In the genomic region with DNA sequence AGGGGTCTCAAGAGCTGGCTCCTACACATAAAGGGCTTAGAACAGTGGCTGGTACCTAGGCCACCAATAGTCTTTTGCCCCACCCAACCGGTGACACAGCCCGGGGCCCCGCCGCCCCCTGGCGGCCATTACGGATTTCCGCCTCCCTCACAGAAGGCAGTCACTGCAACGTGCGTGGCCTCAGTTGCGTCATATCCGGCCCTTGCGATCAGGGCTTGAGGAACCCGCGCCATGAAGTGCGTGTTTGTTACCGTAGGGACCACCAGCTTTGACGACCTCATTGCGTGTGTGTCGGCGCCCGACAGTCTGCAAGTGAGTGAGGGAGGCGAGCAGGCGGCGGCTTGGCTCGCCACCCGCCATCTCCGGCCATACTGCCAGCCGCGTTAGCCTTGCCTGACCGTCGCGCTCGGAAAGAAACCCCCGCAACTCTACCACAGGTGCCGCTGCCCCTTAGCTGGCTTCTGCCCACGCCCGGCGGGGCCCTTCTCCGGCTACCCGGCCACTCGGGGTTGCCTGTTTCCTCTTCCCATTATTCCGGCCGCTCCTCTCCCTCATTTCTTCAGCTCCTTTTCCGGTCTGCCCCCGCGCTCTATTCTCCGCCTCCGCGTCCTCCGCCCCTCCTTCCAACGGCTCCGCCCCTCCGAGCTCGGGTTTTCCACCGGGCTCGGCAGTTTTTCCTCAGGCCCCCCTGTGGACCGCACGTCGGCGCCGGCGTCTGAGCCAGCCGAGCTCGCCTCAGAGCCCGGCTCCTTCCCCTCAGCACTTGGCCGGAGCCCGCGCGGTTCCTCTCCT, we compare ENCODE assay signal across 8 cellular contexts. TPM values are rescaled to one million over a fixed set of nuclear protein-coding genes. Genes with fewer than 3 reads are reported as not detected.
A peak's percentile ranks its signal among the peaks of the same experiment; 100 is the strongest.
DNase-seq lines count a peak whose midpoint lies in the region; ATAC-seq and TF ChIP-seq lines count a peak whose summit lies in the region.

A gene (plus strand): TSS at position 183 of the 792 bp plus-strand sequence. CDS start 49 bp downstream, at position 232.

- H3K4me1 ChIP-seq in HUES48 (ENCODE audit: control insufficient read depth, insufficient read depth, low read length) (peaks cover 12% of the 10 kb centered on the region), NT2/D1 (ENCODE audit: insufficient read depth, insufficient read length) (no peaks in the 10 kb centered on the region), endodermal cell (ENCODE audit: control insufficient read depth, insufficient read depth, low read length) (no peaks in the 10 kb centered on the region), mesendoderm (ENCODE audit: control insufficient read depth, low read depth, low read length) (no peaks in the 10 kb centered on the region)

- no peaks in the 10 kb centered on the region for H3K79me2 ChIP-seq in mesendoderm (ENCODE audit: control insufficient read depth, insufficient read depth, low read length)

- H3K4me3 Mint-ChIP-seq in endodermal cell = peak within 1 kb of the TSS; percentile 95

- ATAC-seq in GM21390 (IDR thresholded peaks at IDR 0.05; ENCODE audit: unreplicated experiment) = peak; percentile 98

- H3K9ac ChIP-seq in HUES48 (ENCODE audit: low read depth, low read length) (peak within 1 kb of the TSS; percentile 100), NT2/D1 (ENCODE audit: insufficient read length, low read depth) (peak within 1 kb of the TSS; percentile 89), endodermal cell (ENCODE audit: extremely low read depth, low read length, poor library complexity, severe bottlenecking) (peak within 1 kb of the TSS; percentile 92), mesendoderm (ENCODE audit: low read length) (peak within 1 kb of the TSS; percentile 91)

- WGBS in endodermal cell (ENCODE audit: insufficient coverage in 1 of 2, insufficient read length in 1 of 2), 2 experiments = 0% methylated on average over 1 to 69 of the region's 69 CpGs
- no CpG with 5 or more reads among the region's 69 CpGs for WGBS in mesendoderm (ENCODE audit: extremely low coverage, insufficient coverage, low lambda C conversion rate)

- H3K18ac ChIP-seq in mesendoderm (ENCODE audit: low read length) = peak within 1 kb of the TSS; percentile 100

- H3K27me3 Mint-ChIP-seq in endodermal cell (ENCODE audit: insufficient read depth) = no peaks in the 10 kb centered on the region

- H3K36me3 ChIP-seq in HUES48 (ENCODE audit: control insufficient read depth, insufficient read depth, low read length) = peaks cover 36% of the 10 kb centered on the region
- peaks cover 28% of the 10 kb centered on the region for H3K36me3 ChIP-seq in NT2/D1 (ENCODE audit: insufficient read depth, insufficient read length, low read length)
- H3K36me3 ChIP-seq in endodermal cell (ENCODE audit: control insufficient read depth, insufficient read depth, low read length) = peaks cover 23% of the 10 kb centered on the region
- no peaks in the 10 kb centered on the region for H3K36me3 ChIP-seq in mesendoderm (ENCODE audit: control insufficient read depth, insufficient read depth, low read length)

- no peaks in the 10 kb centered on the region for H3K9me3 ChIP-seq in HUES48 (ENCODE audit: control insufficient read depth, insufficient read depth, low read length)
- H3K9me3 ChIP-seq in NT2/D1 (ENCODE audit: insufficient read depth, low read length) = no peaks in the 10 kb centered on the region
- no peaks in the 10 kb centered on the region for H3K9me3 ChIP-seq in endodermal cell (ENCODE audit: control insufficient read depth, low read length)

- peak; percentile 91 for DNase-seq in D341Med (ENCODE audit: low spot score)
- peak; percentile 86 for DNase-seq in NT2/D1 (ENCODE audit: low read depth, low spot score)
- peak; percentile 83 for DNase-seq in activated CD8-positive, alpha-beta memory T cell treated with anti-CD3 and anti-CD28 coated beads, Interleukin-2, amount 50 U/mL, for 1 hour (ENCODE audit: extremely low read depth)
- DNase-seq in endodermal cell = peak; percentile 96
- peak; percentile 94 for DNase-seq in mesendoderm
- DNase-seq in stimulated activated CD8-positive, alpha-beta memory T cell treated with anti-CD3 and anti-CD28 coated beads, Interleukin-15, amount 100 ng/mL, for 1 hour (ENCODE audit: low read depth) = peak; percentile 66

- no peak within 1 kb of the TSS for H3K23ac ChIP-seq in mesendoderm (ENCODE audit: low read length)

- peak; percentile 97 for TF ChIP-seq CTCF in endodermal cell (conservative IDR thresholded peaks at IDR 0.05)

- H3K27me3 ChIP-seq in HUES48 (ENCODE audit: control insufficient read depth, insufficient read depth, low read length) = no peaks in the 10 kb centered on the region
- no peaks in the 10 kb centered on the region for H3K27me3 ChIP-seq in NT2/D1 (ENCODE audit: insufficient read depth, insufficient read length)
- no peaks in the 10 kb centered on the region for H3K27me3 ChIP-seq in endodermal cell (ENCODE audit: control insufficient read depth, insufficient read depth, low read length, poor library complexity, severe bottlenecking)
- H3K27me3 ChIP-seq in mesendoderm (ENCODE audit: insufficient read depth, low read length, poor library complexity) = no peaks in the 10 kb centered on the region

- peak within 1 kb of the TSS; percentile 35 for H3K4me2 ChIP-seq in mesendoderm (ENCODE audit: low read length)

- no peaks in the 10 kb centered on the region for H3K9me3 Mint-ChIP-seq in endodermal cell

- no peak within 1 kb of the TSS for H4K5ac ChIP-seq in mesendoderm (ENCODE audit: low read length)

- peak within 1 kb of the TSS; percentile 56 for H4K8ac ChIP-seq in mesendoderm (ENCODE audit: low read depth, low read length)

- no peak within 1 kb of the TSS for H2BK15ac ChIP-seq in mesendoderm (replicated peaks; ENCODE audit: low read depth)

- H3K4me1 Mint-ChIP-seq in endodermal cell = peaks cover 8% of the 10 kb centered on the region

- no peaks in the 10 kb centered on the region for H3K79me1 ChIP-seq in mesendoderm (ENCODE audit: low read length)

- peak within 1 kb of the TSS; percentile 99 for H3K4ac ChIP-seq in mesendoderm (ENCODE audit: low read depth, low read length)

- H3K36me3 Mint-ChIP-seq in endodermal cell (ENCODE audit: low read depth) = peaks cover 51% of the 10 kb centered on the region

- peak within 1 kb of the TSS; percentile 99 for H3K27ac Mint-ChIP-seq in endodermal cell

- H3K56ac ChIP-seq in mesendoderm (ENCODE audit: low read length) = peak within 1 kb of the TSS; percentile 96

- H3K4me3 ChIP-seq in HUES48 (ENCODE audit: low read depth, low read length) = peak within 1 kb of the TSS; percentile 98
- peak within 1 kb of the TSS; percentile 90 for H3K4me3 ChIP-seq in NT2/D1 (ENCODE audit: insufficient read length, low read depth)
- H3K4me3 ChIP-seq in endodermal cell (ENCODE audit: low read length) = peak within 1 kb of the TSS; percentile 86
- peak within 1 kb of the TSS; percentile 73 for H3K4me3 ChIP-seq in mesendoderm (ENCODE audit: low read length)

- H3K27ac ChIP-seq in HUES48 (ENCODE audit: low read depth, low read length) (peak within 1 kb of the TSS; percentile 99), endodermal cell (ENCODE audit: low read depth, low read length) (peak within 1 kb of the TSS; percentile 99), mesendoderm (ENCODE audit: low read depth, low read length) (peak within 1 kb of the TSS; percentile 93)

- no peak within 1 kb of the TSS for H2BK120ac ChIP-seq in mesendoderm (ENCODE audit: low read depth, low read length)

- peak within 1 kb of the TSS; percentile 78 for H2BK5ac ChIP-seq in mesendoderm (ENCODE audit: low read length)

- H2AK5ac ChIP-seq in mesendoderm (ENCODE audit: low read length) = no peak within 1 kb of the TSS

RNA-seq across cellular contexts. Expression of the gene that starts here (rescaled TPM):
- 10 to 100 TPM; 38.6 to 77.2 TPM for total RNA-seq in endodermal cell
- polyA plus RNA-seq in endodermal cell (2013, experiment 1 of 2) = 38.8 TPM
- 39.7 TPM for polyA plus RNA-seq in endodermal cell (2013, experiment 2 of 2)
- 42.9 TPM for polyA plus RNA-seq in mesendoderm (2013, experiment 1 of 2)
- 42.5 TPM for polyA plus RNA-seq in mesendoderm (2013, experiment 2 of 2)

Comparison
In these comparisons a context has a peak if more than half of its experiments do, and no peak if none do; other contexts are left out.
1. Peak in every context shown above with its lines: DNase-seq, ATAC-seq, H3K4me3 ChIP-seq and H3K27ac ChIP-seq.